Comparison of ENCODE assay signal across 29 cellular contexts in genomic region chr10:130713731-130714130, GRCh38.
"Had no signal": no experiment of that assay in that cellular context is flagged by ENCODE, and none has a peak within 500 bp of the region (broad histone marks: within the 10 kb centered on the region; RNA-seq: fewer than 3 reads in every experiment).

No MANE protein-coding gene starts in this region.

- H3K4me3 ChIP-seq: ascending aorta, breast epithelium, cardiac muscle cell, colonic mucosa, esophagus squamous epithelium, gastroesophageal sphincter had no signal

- H3K27ac ChIP-seq: ascending aorta, breast epithelium, cardiac muscle cell, colonic mucosa, epithelial cell of prostate, esophagus squamous epithelium, gastroesophageal sphincter had no signal

- H3K4me1 ChIP-seq: ascending aorta, breast epithelium, colonic mucosa, esophagus squamous epithelium, gastroesophageal sphincter had no signal

- H3K9me3 ChIP-seq: ascending aorta, breast epithelium, colonic mucosa, esophagus squamous epithelium, gastroesophageal sphincter had no signal

- DNase-seq: activated CD4-positive, alpha-beta memory T cell treated with anti-CD3 and anti-CD28 coated beads for 36 hours; activated CD4-positive, alpha-beta T cell treated with anti-CD3 and anti-CD28 coated beads for 36 hours; activated CD4-positive, alpha-beta T cell treated with anti-CD3 and anti-CD28 coated beads, Interleukin-2, amount 10 ng/mL, durations not matched to agents 24 days and 14 days; activated CD4-positive, CD25-positive, alpha-beta regulatory T cell; activated CD4-positive, CD25-positive, alpha-beta regulatory T cell treated with anti-CD3 and anti-CD28 coated beads, Interleukin-2, amount 50 U/mL, for 72 hours; activated CD8-positive, alpha-beta memory T cell treated with anti-CD3 and anti-CD28 coated beads, Interleukin-2, amount 10 ng/mL, durations not matched to agents 7 days and 5 days; activated CD8-positive, alpha-beta memory T cell treated with anti-CD3 and anti-CD28 coated beads, Interleukin-2, amount 50 U/mL, for 4 hours; activated CD8-positive, alpha-beta T cell treated with anti-CD3 and anti-CD28 coated beads, Interleukin-2, amount 10 ng/mL, durations not matched to agents 7 days and 5 days; activated gamma-delta T cell; activated naive CD4-positive, alpha-beta T cell; activated naive CD4-positive, alpha-beta T cell treated with anti-CD3 and anti-CD28 coated beads, Interleukin-2, amount 10 ng/mL, durations not matched to agents 7 days and 5 days; activated naive CD8-positive, alpha-beta T cell treated with anti-CD3 and anti-CD28 coated beads, Interleukin-2, amount 10 ng/mL, durations not matched to agents 7 days and 5 days; activated T-cell treated with anti-CD3 and anti-CD28 coated beads, Interleukin-2, amount 50 U/mL, for 1 hour; activated T-cell treated with anti-CD3 and anti-CD28 coated beads, Interleukin-2, amount 50 U/mL, for 48 hours; central memory CD4-positive, alpha-beta T cell; cerebellar nuclear complex; colonic mucosa; effector CD8-positive, alpha-beta T cell; esophagus squamous epithelium; foreskin melanocyte; T-helper 1 cell; T-helper 17 cell; T1000 had no signal

- H3K27me3 ChIP-seq: ascending aorta, cardiac muscle cell, colonic mucosa had no signal

- ATAC-seq: activated CD4-positive, alpha-beta T cell treated with anti-CD3 and anti-CD28 coated beads for 36 hours; activated CD8-positive, alpha-beta memory T cell treated with anti-CD3 and anti-CD28 coated beads, Interleukin-2, amount 10 ng/mL, durations not matched to agents 7 days and 5 days; activated CD8-positive, alpha-beta T cell treated with anti-CD3 and anti-CD28 coated beads, Interleukin-2, amount 10 ng/mL, durations not matched to agents 7 days and 5 days; activated naive CD4-positive, alpha-beta T cell treated with anti-CD3 and anti-CD28 coated beads, Interleukin-2, amount 50 U/mL, for 72 hours; gastroesophageal sphincter; T-helper 17 cell had no signal

- H3K36me3 ChIP-seq: ascending aorta, breast epithelium, cardiac muscle cell, colonic mucosa, esophagus squamous epithelium, gastroesophageal sphincter had no signal
